In the genomic region with DNA sequence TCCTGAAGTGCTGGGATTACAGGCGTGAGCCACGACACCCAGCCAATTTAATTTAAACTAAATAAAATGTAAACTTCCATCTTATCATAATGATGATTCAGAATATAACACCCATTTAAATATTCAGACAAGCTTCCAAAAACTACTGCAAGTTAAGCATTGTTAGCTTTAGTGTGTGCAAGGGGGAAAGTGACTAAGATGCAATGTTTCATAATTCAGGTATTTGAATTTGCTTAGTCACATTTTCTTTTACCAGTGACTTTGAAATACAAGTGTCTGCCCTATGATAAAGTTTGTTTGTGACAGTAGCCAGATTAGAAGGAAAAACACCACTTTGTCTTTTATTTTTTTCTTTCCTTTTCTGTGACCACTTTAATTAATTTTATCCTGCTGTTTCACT, we compare ENCODE assay signal across 15 cellular contexts. TPM values are rescaled to one million over a fixed set of nuclear protein-coding genes. Genes with fewer than 3 reads are reported as not detected.
DNase-seq lines count a peak whose midpoint lies in the region; ATAC-seq, FAIRE-seq and TF ChIP-seq lines count a peak whose summit lies in the region.
"Had no signal": no experiment of that assay in that cellular context is flagged by ENCODE, and none has a peak within 500 bp of the region (broad histone marks: within the 10 kb centered on the region; RNA-seq: fewer than 3 reads in every experiment).

No MANE protein-coding gene starts in this region.

- no peak overlapping the region for H3K4me3 Mint-ChIP-seq in glutamatergic neuron (ENCODE audit: unreplicated experiment)
- H3K4me3 Mint-ChIP-seq: brain; stimulated activated memory B cell treated with anti-CD40 and anti-IgM and Interleukin-4, amounts not matched to agents 10 μg/mL and 1 μg/mL and 100 μg/mL, for 72 hours had no signal

- H3K36me3 Mint-ChIP-seq in glutamatergic neuron (ENCODE audit: unreplicated experiment) = no peaks in the 10 kb centered on the region
- H3K36me3 Mint-ChIP-seq: brain; stimulated activated memory B cell treated with anti-CD40 and anti-IgM and Interleukin-4, amounts not matched to agents 10 μg/mL and 1 μg/mL and 100 μg/mL, for 72 hours had no signal

- no peak for TF ChIP-seq CTCF in glutamatergic neuron (IDR thresholded peaks at IDR 0.05; ENCODE audit: partially characterized antibody, unreplicated experiment)

- H3K4me1 Mint-ChIP-seq in glutamatergic neuron (ENCODE audit: low read depth, unreplicated experiment) = no peaks in the 10 kb centered on the region

- H3K4me3 ChIP-seq in ACC112 (ENCODE audit: low read depth, low read length) = peak overlapping the region; percentile 13; the same call in 1 of the 2 replicates
- H3K4me3 ChIP-seq: BLaER1, psoas muscle had no signal

- no peaks in the 10 kb centered on the region for H3K36me3 ChIP-seq in ACC112 (ENCODE audit: insufficient read depth, low read length)
- H3K36me3 ChIP-seq: BLaER1 had no signal

- no peaks in the 10 kb centered on the region for H3K9me3 Mint-ChIP-seq in glutamatergic neuron (ENCODE audit: unreplicated experiment)
- H3K9me3 Mint-ChIP-seq: stimulated activated memory B cell treated with anti-CD40 and anti-IgM and Interleukin-4, amounts not matched to agents 10 μg/mL and 1 μg/mL and 100 μg/mL, for 72 hours had no signal

- peak; percentile 81 for FAIRE-seq in H54 (lab: Jason Lieb, UNC)
- FAIRE-seq: G401.6, islet of Langerhans had no signal

- no peak for ATAC-seq in stimulated activated naive CD8-positive, alpha-beta T cell treated with anti-CD3 and anti-CD28 coated beads, Interleukin-15, Interleukin-2, amounts not matched to agents 100 U/mL and 50 U/mL, for 24 hours
- ATAC-seq: psoas muscle; stimulated activated memory B cell treated with anti-CD40 and anti-IgM and Interleukin-4, amounts not matched to agents 10 μg/mL and 1 μg/mL and 100 μg/mL, for 72 hours had no signal

- H3K79me2 ChIP-seq in ACC112 (ENCODE audit: control insufficient read depth, insufficient read depth, low read length, unreplicated experiment) = no peaks in the 10 kb centered on the region

- H2AFZ ChIP-seq in ACC112 (ENCODE audit: low read length, unreplicated experiment) = peak overlapping the region; percentile 78

- TF ChIP-seq POLR2A in H54 (IDR thresholded peaks at IDR 0.05; ENCODE audit: low read depth, low read length) = no peak

- H3K27me3 ChIP-seq in ACC112 (ENCODE audit: insufficient read depth, low read length) = no peaks in the 10 kb centered on the region
- H3K27me3 ChIP-seq: BLaER1 had no signal

- H3K4me1 ChIP-seq in ACC112 (ENCODE audit: control insufficient read depth, insufficient read depth, low read length, unreplicated experiment) = peaks cover 41% of the 10 kb centered on the region
- H3K4me1 ChIP-seq: psoas muscle had no signal

- peak overlapping the region; percentile 94 for H3K27ac ChIP-seq in ACC112 (ENCODE audit: low read depth, low read length)
- H3K27ac ChIP-seq: BLaER1, psoas muscle had no signal

- DNase-seq in H54 (ENCODE audit: insufficient read length, low spot score) (peak; percentile 43), T1000 (lab: John Stamatoyannopoulos, UW) (peak; percentile 27), fibroblast of peridontal ligament (ENCODE audit: extremely low read depth) (peak; percentile 73), COLO829 (ENCODE audit: low spot score) (no peak), hippocampal formation (lab: John Stamatoyannopoulos, UW) (no peak), glutamatergic neuron (no peak)
- DNase-seq in stimulated activated naive CD8-positive, alpha-beta T cell treated with anti-CD3 and anti-CD28 coated beads, Interleukin-15, Interleukin-2, amounts not matched to agents 100 U/mL and 50 U/mL, for 24 hours = no peak
- DNase-seq: activated CD4-positive, alpha-beta T cell treated with anti-CD3 and anti-CD28 coated beads, Interleukin-2, amount 50 U/mL, for 1 hour; psoas muscle had no signal

- H3K27ac Mint-ChIP-seq in glutamatergic neuron (ENCODE audit: unreplicated experiment) = no peak overlapping the region
- H3K27ac Mint-ChIP-seq: brain; stimulated activated memory B cell treated with anti-CD40 and anti-IgM and Interleukin-4, amounts not matched to agents 10 μg/mL and 1 μg/mL and 100 μg/mL, for 72 hours had no signal

- H3K27me3 Mint-ChIP-seq in glutamatergic neuron (ENCODE audit: unreplicated experiment) = no peaks in the 10 kb centered on the region

RNA-seq across cellular contexts. Expression of a gene that starts 2.2 kb away (rescaled TPM):
- total RNA-seq in glutamatergic neuron (ENCODE audit: unreplicated experiment) = 0.15 TPM

Comparison
In these comparisons a context has a peak if more than half of its experiments do, and no peak if none do; other contexts are left out.
1. DNase-seq: peak in H54 (single experiment), T1000 (single experiment) and fibroblast of peridontal ligament (single experiment); none in COLO829 (single experiment), hippocampal formation (0 of 2), glutamatergic neuron (single experiment) and stimulated activated naive CD8-positive, alpha-beta T cell treated with anti-CD3 and anti-CD28 coated beads, Interleukin-15, Interleukin-2, amounts not matched to agents 100 U/mL and 50 U/mL, for 24 hours (single experiment).